ENCODE assay signal across 8 cellular contexts in genomic region chr4:6909113-6909969, GRCh38. TPM values are rescaled to one million over a fixed set of nuclear protein-coding genes. Genes with fewer than 3 reads are reported as not detected.
DNase-seq lines count a peak whose midpoint lies in the region; ATAC-seq and TF ChIP-seq lines count a peak whose summit lies in the region.

TBC1D14 (plus strand) TSS chr4:6909826; CDS start chr4:6923390, 13,564 bp downstream.

- H3K36me3 ChIP-seq in mammary epithelial cell (ENCODE audit: insufficient read depth, low read length) = no peaks in the 10 kb centered on the region

- CTCF ChIA-PET in mammary epithelial cell (lab: Charles Lee; ENCODE audit: low non-redundant PET) = interaction anchor here (0.6 to 0.7 kb wide), 5 partner anchors 9 to 578 kb away, joined by 3 to 10 read pairs (median 4); partner anchors contain the start of gene MAN2B2

- H2AFZ ChIP-seq in mammary epithelial cell (ENCODE audit: low read depth, low read length) = peak within 1 kb of the TSS; percentile 78

- H4K20me1 ChIP-seq in mammary epithelial cell (ENCODE audit: insufficient read depth, low read length) = no peaks in the 10 kb centered on the region

- peaks cover 18% of the 10 kb centered on the region for H3K4me1 ChIP-seq in mammary epithelial cell (ENCODE audit: insufficient read depth, low read length)

- peak within 1 kb of the TSS; percentile 78 for H3K9ac ChIP-seq in mammary epithelial cell (ENCODE audit: insufficient read depth, low read length)

- DNase-seq in SIG-M5 treated with dmso at 0.1 percent for 504 hours (lab: John Stamatoyannopoulos, UW; ENCODE audit: unreplicated experiment) (peak; percentile 72), SIG-M5 (lab: John Stamatoyannopoulos, UW) (no peak), NCI-H2107 (lab: John Stamatoyannopoulos, UW) (peak; percentile 31), mammary epithelial cell (peak; percentile 81), inferior parietal cortex (ENCODE audit: extremely low spot score) (peak; percentile 86)
- DNase-seq in stimulated activated CD4-positive, alpha-beta T cell treated with anti-CD3 and anti-CD28 coated beads, Interleukin-12 subunit alpha, Interleukin-12 subunit beta, amount 100 ng/mL, for 24 hours (ENCODE audit: low read depth in 2 of 2) = peak; percentile 73 to 78

- peak within 1 kb of the TSS; percentile 63 for H3K4me3 ChIP-seq in WI38 (ENCODE audit: low read depth, low read length)
- peak within 1 kb of the TSS; percentile 61 to 94 (median 77) for H3K4me3 ChIP-seq in mammary epithelial cell (replicated peaks in 1 of 3; ENCODE audit: insufficient read depth in 1 of 3, low read depth in 2 of 3, low read length in 3 of 3)

- no peaks in the 10 kb centered on the region for H3K9me3 ChIP-seq in mammary epithelial cell (replicated peaks; ENCODE audit: insufficient read depth, low read length)

- peaks cover 14% of the 10 kb centered on the region for H3K79me2 ChIP-seq in mammary epithelial cell (ENCODE audit: insufficient read depth, low read length)

- dilution Hi-C loops in mammary epithelial cell (cut with HindIII; ENCODE audit: low sequenced_read_pairs) = loop anchor here (5.0 to 10.0 kb wide), 2 partner anchors 37 to 405 kb away; no protein-coding TSS in a partner anchor

- peak within 1 kb of the TSS; percentile 92 for H3K4me2 ChIP-seq in mammary epithelial cell (ENCODE audit: insufficient read depth, low read depth, low read length)

- TSS peak; percentile 73 for BruUV-seq in mammary epithelial cell (replicated peaks; lab: Mats Ljungman, UMichigan)

- WGBS in mammary epithelial cell (ENCODE audit: low coverage, missing lambda C conversion rate) = 3% methylated on average over 17 of the region's 108 CpGs

- H3K27ac ChIP-seq in mammary epithelial cell (ENCODE audit: insufficient read depth, low read depth, low read length) = peak within 1 kb of the TSS; percentile 89

- in situ Hi-C loops in mammary epithelial cell (cut with MboI; ENCODE audit: low sequenced_read_pairs in 2 of 2) = loop anchor here (10.0 kb wide), 2 partner anchors 155 to 165 kb away; partner anchors contain the start of gene GRPEL1 (in 1 of the 2)

- intact Hi-C loops in mammary epithelial cell (cut with micrococcal nuclease) = loop anchor here (1.0 to 2.0 kb wide), 2 partner anchors 45 to 78 kb away; no protein-coding TSS in a partner anchor

- TF ChIP-seq CTCF in WI38 (IDR thresholded peaks at IDR 0.05; ENCODE audit: low read depth, low read length) (no peak), mammary epithelial cell (conservative IDR thresholded peaks at IDR 0.05 in 1 of 2, IDR thresholded peaks at IDR 0.05 in 1 of 2; ENCODE audit: extremely low read depth in 1 of 2, insufficient read depth in 1 of 2, low read depth in 1 of 2, low read length in 2 of 2) (peak in 1 of 2 donors; percentile 27)

- peak; percentile 76 for ATAC-seq in HG03025 (IDR thresholded peaks at IDR 0.05; ENCODE audit: low FRiP score, unreplicated experiment)

- no peaks in the 10 kb centered on the region for H3K27me3 ChIP-seq in mammary epithelial cell (ENCODE audit: insufficient read depth, low read length)

RNA-seq across cellular contexts. Expression of gene TBC1D14, which starts in this region (rescaled TPM):
- 10 to 100 TPM; 62.9 to 89.5 TPM for total RNA-seq in mammary epithelial cell
- polyA plus RNA-seq in mammary epithelial cell = 44.2 TPM
- polyA minus RNA-seq in mammary epithelial cell = 51.9 TPM
